1 cellular context compared by ENCODE assay signal in genomic region chr5:90901263-90901662, GRCh38.
TF ChIP-seq lines count a peak whose summit lies in the region.

No MANE protein-coding gene starts in this region.

TF ChIP-seq in HepG2, 621 proteins besides CTCF, POLR2A, EP300 and RAD21 (continued from another document):
- TF ChIP-seq ZNF281 (CRISPR knock-in tag; IDR thresholded peaks at IDR 0.05; ENCODE audit: borderline replicate concordance) (no peak), CAMTA2 (CRISPR knock-in tag; IDR thresholded peaks at IDR 0.05; ENCODE audit: borderline replicate concordance) (no peak), ZNF790 (CRISPR knock-in tag; IDR thresholded peaks at IDR 0.05; ENCODE audit: borderline replicate concordance) (no peak), NCOR1 (IDR thresholded peaks at IDR 0.05; ENCODE audit: borderline replicate concordance, low read length) (peak; percentile 22; the same call in 1 of the 2 replicates), ZNF547 (CRISPR knock-in tag; IDR thresholded peaks at IDR 0.05) (no peak), HDAC1 (CRISPR knock-in tag; IDR thresholded peaks at IDR 0.05) (no peak), EHMT2 (IDR thresholded peaks at IDR 0.05; ENCODE audit: borderline replicate concordance, low read depth, low read length) (0 out of 2 replicates have a peak, but pooled peaks have one; percentile 49), NR2F2 (IDR thresholded peaks at IDR 0.05; ENCODE audit: borderline replicate concordance, low read depth) (no peak), RARA (CRISPR knock-in tag; IDR thresholded peaks at IDR 0.05) (peak; percentile 15; the same call in 1 of the 2 replicates), SOX13 (IDR thresholded peaks at IDR 0.05) (no peak), SOX13 (CRISPR knock-in tag; conservative IDR thresholded peaks at IDR 0.05 in 1 of 2, IDR thresholded peaks at IDR 0.05 in 1 of 2) (peak in 1 of 2 experiments; percentile 15; a peak in 1 of 4 replicates), ZHX1 (CRISPR knock-in tag; IDR thresholded peaks at IDR 0.05; ENCODE audit: low read depth) (no peak), RBAK (CRISPR knock-in tag; IDR thresholded peaks at IDR 0.05) (no peak), HDAC2 (CRISPR knock-in tag; IDR thresholded peaks at IDR 0.05) (no peak)
